In genomic region chr9:133334161-133334560, GRCh38 we compare ENCODE assay signal across 12 cellular contexts. TPM values are rescaled to one million over a fixed set of nuclear protein-coding genes. Genes with fewer than 3 reads are reported as not detected.
DNase-seq lines count a peak whose midpoint lies in the region; ATAC-seq and TF ChIP-seq lines count a peak whose summit lies in the region.
"Had no signal": no experiment of that assay in that cellular context is flagged by ENCODE, and none has a peak within 500 bp of the region (broad histone marks: within the 10 kb centered on the region; RNA-seq: fewer than 3 reads in every experiment).

No MANE protein-coding gene starts in this region.

- no peak for DNase-seq in activated T-cell treated with anti-CD3 and anti-CD28 coated beads, Interleukin-2, amount 50 U/mL, for 4 hours
- DNase-seq in activated T-cell treated with anti-CD3 and anti-CD28 coated beads, Interleukin-2, amount 50 U/mL, for 1 hour: no peak
- DNase-seq in RWPE2 (ENCODE audit: low spot score): peak; percentile 23
- no peak for DNase-seq in immature natural killer cell
- DNase-seq in stomach: peak; percentile 42
- DNase-seq in thyroid gland: no peak
- DNase-seq in SK-N-DZ (ENCODE audit: low spot score): no peak
- DNase-seq: C1 segment of cervical spinal cord, NCI-H524 had no signal

- no peaks in the 10 kb centered on the region for H3K27me3 Mint-ChIP-seq in activated T-cell treated with anti-CD3 and anti-CD28 coated beads, Interleukin-2, amount 50 U/mL, for 4 hours (ENCODE audit: low read depth)
- peaks cover 0 to 7% (median 3%) of the 10 kb centered on the region in 3 donors for H3K27me3 Mint-ChIP-seq in immature natural killer cell (ENCODE audit: low read depth in 3 of 3)

- H3K4me1 ChIP-seq in RWPE2 (ENCODE audit: insufficient read depth, poor library complexity, severe bottlenecking) (no peaks in the 10 kb centered on the region), stomach (peaks cover 21 to 35% (median 31%) of the 10 kb centered on the region in 4 donors), thyroid gland (peaks cover 16 to 21% of the 10 kb centered on the region in 2 donors)

- no peak for TF ChIP-seq EP300 in stomach (IDR thresholded peaks at IDR 0.05)

- peak overlapping the region in 2 of 6 donors; percentile 35 to 58 for H3K27ac Mint-ChIP-seq in immature natural killer cell

- H3K4me1 Mint-ChIP-seq in activated T-cell treated with anti-CD3 and anti-CD28 coated beads, Interleukin-2, amount 50 U/mL, for 4 hours (ENCODE audit: low read depth): peaks cover 26% of the 10 kb centered on the region
- peaks cover 40 to 48% of the 10 kb centered on the region in 2 donors for H3K4me1 Mint-ChIP-seq in immature natural killer cell

- peak overlapping the region; percentile 89 for H3K4me3 Mint-ChIP-seq in activated T-cell treated with anti-CD3 and anti-CD28 coated beads, Interleukin-2, amount 50 U/mL, for 4 hours
- H3K4me3 Mint-ChIP-seq in immature natural killer cell: peak overlapping the region in 3 of 5 donors; percentile 32 to 97 (median 96)

- H3K27me3 ChIP-seq in RWPE2 (ENCODE audit: insufficient read depth, poor library complexity, severe bottlenecking): no peaks in the 10 kb centered on the region
- no peaks in the 10 kb centered on the region for H3K27me3 ChIP-seq in stomach
- H3K27me3 ChIP-seq in thyroid gland: no peaks in the 10 kb centered on the region
- H3K27me3 ChIP-seq: cardiac muscle cell, gastrocnemius medialis had no signal

- TF ChIP-seq CTCF in RWPE2 (IDR thresholded peaks at IDR 0.05; ENCODE audit: poor library complexity, severe bottlenecking) (no peak), stomach (IDR thresholded peaks at IDR 0.05) (no peak), thyroid gland (IDR thresholded peaks at IDR 0.05) (no peak)

- no peak overlapping the region for H3K4me3 ChIP-seq in RWPE2 (ENCODE audit: severe bottlenecking)
- peak overlapping the region in 1 of 4 donors; percentile 94 for H3K4me3 ChIP-seq in stomach
- H3K4me3 ChIP-seq in thyroid gland (replicated peaks in 1 of 3): no peak overlapping the region

- H3K36me3 Mint-ChIP-seq in activated T-cell treated with anti-CD3 and anti-CD28 coated beads, Interleukin-2, amount 50 U/mL, for 4 hours (ENCODE audit: insufficient read depth): peaks cover 48% of the 10 kb centered on the region
- peaks cover 7 to 32% (median 11%) of the 10 kb centered on the region in 3 donors for H3K36me3 Mint-ChIP-seq in immature natural killer cell

- H3K9me3 ChIP-seq in RWPE2 (ENCODE audit: severe bottlenecking): no peaks in the 10 kb centered on the region
- H3K9me3 ChIP-seq in stomach: no peaks in the 10 kb centered on the region
- no peaks in the 10 kb centered on the region for H3K9me3 ChIP-seq in thyroid gland
- H3K9me3 ChIP-seq: gastrocnemius medialis had no signal

- no peak for ATAC-seq in activated T-cell treated with anti-CD3 and anti-CD28 coated beads, Interleukin-2, amount 50 U/mL, for 4 hours
- ATAC-seq in RWPE2 (ENCODE audit: low read depth): no peak
- ATAC-seq in HG02588 (IDR thresholded peaks at IDR 0.05; ENCODE audit: unreplicated experiment): no peak
- ATAC-seq: gastrocnemius medialis had no signal

- H3K36me3 ChIP-seq in RWPE2 (ENCODE audit: low read depth) (peaks cover 48% of the 10 kb centered on the region), stomach (peaks cover 41 to 60% (median 52%) of the 10 kb centered on the region in 4 donors), thyroid gland (peaks cover 39 to 40% of the 10 kb centered on the region in 2 donors)

- WGBS in stomach, 5 donors: 54 to 79% (median 64%) methylated on average over 6 of the region's 6 CpGs
- WGBS in thyroid gland, 2 donors: 94 to 97% methylated on average over 6 of the region's 6 CpGs

- H3K9me3 Mint-ChIP-seq in activated T-cell treated with anti-CD3 and anti-CD28 coated beads, Interleukin-2, amount 50 U/mL, for 4 hours: no peaks in the 10 kb centered on the region
- no peaks in the 10 kb centered on the region for H3K9me3 Mint-ChIP-seq in immature natural killer cell

- no peak for TF ChIP-seq POLR2A in stomach (IDR thresholded peaks at IDR 0.05)
- no peak for TF ChIP-seq POLR2A in thyroid gland (IDR thresholded peaks at IDR 0.05)

- H3K27ac ChIP-seq in RWPE2 (ENCODE audit: poor library complexity, severe bottlenecking): no peak overlapping the region
- H3K27ac ChIP-seq in stomach: peak overlapping the region in 1 of 5 donors; percentile 8
- no peak overlapping the region for H3K27ac ChIP-seq in thyroid gland
- H3K27ac ChIP-seq: cardiac muscle cell, gastrocnemius medialis had no signal

- intact Hi-C loops in stomach (cut with DNase I; ENCODE audit: low total_unique reads) (no loop called here), thyroid gland (cut with DNase I) (loop anchor here (5.0 kb wide), 1 partner anchor 147 kb away; no protein-coding TSS in a partner anchor)

RNA-seq across cellular contexts. Expression of gene SURF6, which starts 1.8 kb away (rescaled TPM):
- 10 to 100 TPM; 56.0 to 61.7 (median 58.5) TPM for total RNA-seq in activated T-cell treated with anti-CD3 and anti-CD28 coated beads, Interleukin-2, amount 50 U/mL, for 4 hours
- polyA plus RNA-seq in immature natural killer cell (10 to 100 TPM in 1 of 3 donors, 1 to 10 TPM in 2; 3.0 to 15.5 (median 5.7) TPM), stomach (10 to 100 TPM; 13.0 to 14.8 (median 13.4) TPM)
- total RNA-seq in stomach (100 to 1,000 TPM in 1 of 5 donors, 10 to 100 TPM in 3, 1 to 10 TPM in 1; 2.9 to 138 (median 20.1) TPM), thyroid gland (10 to 100 TPM; 18.4 to 34.9 (median 22.0) TPM)
- polyA plus RNA-seq in SK-N-DZ (2014; cell fraction: cytosol; rRNA removed): 10.4 and 34.6 TPM in 2 replicates
- 22.5 and 30.9 TPM in 2 replicates for polyA plus RNA-seq in SK-N-DZ (2014; cell fraction: nucleus; rRNA removed)

RNA-seq across cellular contexts. Expression of gene MED22, which starts 13.8 kb away (rescaled TPM):
- total RNA-seq in activated T-cell treated with anti-CD3 and anti-CD28 coated beads, Interleukin-2, amount 50 U/mL, for 4 hours: 10 to 100 TPM; 52.8 to 58.6 (median 55.3) TPM
- polyA plus RNA-seq in immature natural killer cell (10 to 100 TPM in 1 of 3 donors, 1 to 10 TPM in 2; 5.2 to 27.4 (median 7.0) TPM), stomach (10 to 100 TPM; 11.4 to 18.3 (median 12.7) TPM)
- total RNA-seq in stomach (10 to 100 TPM in 4 of 5 donors, 1 to 10 TPM in 1; 4.7 to 27.7 (median 25.8) TPM), thyroid gland (10 to 100 TPM; 41.9 to 58.2 (median 48.6) TPM)
- 53.3 and 56.1 TPM in 2 replicates for polyA plus RNA-seq in SK-N-DZ (2014; cell fraction: cytosol; rRNA removed)
- 84.4 and 89.6 TPM in 2 replicates for polyA plus RNA-seq in SK-N-DZ (2014; cell fraction: nucleus; rRNA removed)

RNA-seq across cellular contexts. Expression of gene RPL7A, which starts 13.9 kb away (rescaled TPM):
- total RNA-seq in activated T-cell treated with anti-CD3 and anti-CD28 coated beads, Interleukin-2, amount 50 U/mL, for 4 hours: 1,000 to 10,000 TPM; 3,573 to 3,630 (median 3,625) TPM
- polyA plus RNA-seq in immature natural killer cell: 100 to 1,000 TPM; 459 to 791 (median 622) TPM
- 1,000 to 10,000 TPM in 4 of 5 donors, 100 to 1,000 TPM in 1; 809 to 1,438 (median 1,206) TPM for total RNA-seq in stomach
- polyA plus RNA-seq in stomach: 1,000 to 10,000 TPM; 3,101 to 4,243 (median 3,368) TPM
- 1,000 to 10,000 TPM; 1,394 to 2,407 (median 1,585) TPM for total RNA-seq in thyroid gland
- polyA plus RNA-seq in SK-N-DZ (2014; cell fraction: cytosol; rRNA removed): 3,794 and 4,325 TPM in 2 replicates
- 2,303 and 2,962 TPM in 2 replicates for polyA plus RNA-seq in SK-N-DZ (2014; cell fraction: nucleus; rRNA removed)

RNA-seq across cellular contexts. Expression of gene SURF1, which starts 22.1 kb away (rescaled TPM):
- 10 to 100 TPM; 24.1 to 37.1 (median 30.6) TPM for total RNA-seq in activated T-cell treated with anti-CD3 and anti-CD28 coated beads, Interleukin-2, amount 50 U/mL, for 4 hours
- 100 to 1,000 TPM; 104 to 153 (median 131) TPM for polyA plus RNA-seq in immature natural killer cell
- total RNA-seq in stomach: 10 to 100 TPM in 3 of 5 donors, 1 to 10 TPM in 2; 1.7 to 46.9 (median 22.6) TPM
- 100 to 1,000 TPM in 1 of 3 donors, 10 to 100 TPM in 2; 92.5 to 118 (median 95.5) TPM for polyA plus RNA-seq in stomach
- 10 to 100 TPM; 51.5 to 82.7 (median 64.7) TPM for total RNA-seq in thyroid gland
- polyA plus RNA-seq in SK-N-DZ (2014; cell fraction: cytosol; rRNA removed): 14.1 and 21.0 TPM in 2 replicates
- polyA plus RNA-seq in SK-N-DZ (2014; cell fraction: nucleus; rRNA removed): 32.0 and 33.8 TPM in 2 replicates

RNA-seq across cellular contexts. Expression of gene SURF2, which starts 22.2 kb away (rescaled TPM):
- 10 to 100 TPM; 48.0 to 64.1 (median 57.9) TPM for total RNA-seq in activated T-cell treated with anti-CD3 and anti-CD28 coated beads, Interleukin-2, amount 50 U/mL, for 4 hours
- polyA plus RNA-seq in immature natural killer cell: 10 to 100 TPM; 30.2 to 36.9 (median 34.5) TPM
- total RNA-seq in stomach: 10 to 100 TPM in 2 of 5 donors, 1 to 10 TPM in 3; 1.8 to 75.3 (median 7.1) TPM
- polyA plus RNA-seq in stomach: 10 to 100 TPM; 45.4 to 54.4 (median 47.1) TPM
- 10 to 100 TPM; 26.2 to 42.7 (median 31.6) TPM for total RNA-seq in thyroid gland
- polyA plus RNA-seq in SK-N-DZ (2014; cell fraction: cytosol; rRNA removed): 27.7 and 154 TPM in 2 replicates
- 15.5 and 28.1 TPM in 2 replicates for polyA plus RNA-seq in SK-N-DZ (2014; cell fraction: nucleus; rRNA removed)

Comparison
In these comparisons a context has a peak if more than half of its experiments do, and no peak if none do; other contexts are left out.
1. DNase-seq: peak in RWPE2 (single experiment) and stomach (single experiment); none in activated T-cell treated with anti-CD3 and anti-CD28 coated beads, Interleukin-2, amount 50 U/mL, for 4 hours (single experiment), activated T-cell treated with anti-CD3 and anti-CD28 coated beads, Interleukin-2, amount 50 U/mL, for 1 hour (single experiment), immature natural killer cell (0 of 3), thyroid gland (0 of 2) and SK-N-DZ (single experiment).